In the genomic region with DNA sequence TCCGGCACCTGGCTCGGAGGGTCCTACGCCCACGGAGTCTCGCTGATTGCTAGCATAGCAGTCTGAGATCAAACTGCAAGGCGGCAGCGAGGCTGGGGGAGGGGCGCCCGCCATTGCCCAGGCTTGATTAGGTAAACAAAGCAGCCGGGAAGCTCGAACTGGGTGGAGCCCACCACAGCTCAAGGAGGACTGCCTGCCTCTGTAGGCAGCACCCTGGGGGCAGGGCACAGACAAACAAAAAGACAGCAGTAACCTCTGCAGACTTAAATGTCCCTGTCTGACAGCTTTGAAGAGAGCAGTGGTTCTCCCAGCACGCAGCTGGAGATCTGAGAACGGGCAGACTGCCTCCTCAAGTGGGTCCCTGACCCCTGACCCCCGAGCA, we compare ENCODE assay signal across 8 cellular contexts.
DNase-seq lines count a peak whose midpoint lies in the region; ATAC-seq, FAIRE-seq and TF ChIP-seq lines count a peak whose summit lies in the region.
"Not testable (repeated sequence)": the region's sequence is repeated elsewhere in the genome, so short reads cannot be mapped to it uniquely, and the experiment has no call there.

No MANE protein-coding gene starts in this region.

- FAIRE-seq in K562 (lab: Jason Lieb, UNC), result not testable (repeated sequence)

- H3K9me1 ChIP-seq in K562 (ENCODE audit: control insufficient read depth, insufficient read depth, low read length), result not testable (repeated sequence)

- peak in 1 of 5 donors; percentile 44 for DNase-seq in CD8-positive, alpha-beta memory T cell
- DNase-seq in activated CD4-positive, alpha-beta T cell treated with anti-CD3 and anti-CD28 coated beads, Interleukin-2, amount 10 ng/mL, durations not matched to agents 7 days and 5 days, result peak; percentile 38
- not testable (repeated sequence) for DNase-seq in K562 (ENCODE audit: extremely low read depth in 1 of 4, low spot score in 3 of 4); epithelial cell of proximal tubule (ENCODE audit: low read depth); nephron progenitor cell; thoracic aorta (ENCODE audit: low spot score)

- not testable (repeated sequence) for H3K79me2 ChIP-seq in K562 (ENCODE audit: control insufficient read depth, insufficient read depth, low read length)

- CTCF ChIA-PET in CD8-positive, alpha-beta memory T cell (lab: Charles Lee), result interaction anchor here (0.8 kb wide), 1 partner anchor 39 kb away, joined by 3 read pairs; no protein-coding TSS in a partner anchor
- CTCF ChIA-PET in activated CD4-positive, alpha-beta T cell treated with anti-CD3 and anti-CD28 coated beads, Interleukin-2, amount 10 ng/mL, durations not matched to agents 7 days and 5 days (lab: Charles Lee); K562 (lab: Yijun Ruan, JAX; ENCODE audit: low intra/inter-chr PET ratio): not testable (repeated sequence)

- H3K27me3 ChIP-seq in CD8-positive, alpha-beta memory T cell (ENCODE audit: insufficient read depth, low read length, poor library complexity, severe bottlenecking); K562 (ENCODE audit: control insufficient read depth in 2 of 2, insufficient read depth in 2 of 2, low read length in 2 of 2); iPS-20b (ENCODE audit: insufficient read depth, low read length); thoracic aorta (replicated peaks; ENCODE audit: insufficient read depth): not testable (repeated sequence)

- H3K27me3 Mint-ChIP-seq in CD8-positive, alpha-beta memory T cell; IgD-negative memory B cell; activated CD4-positive, alpha-beta T cell treated with anti-CD3 and anti-CD28 coated beads, Interleukin-2, amount 10 ng/mL, durations not matched to agents 7 days and 5 days; nephron progenitor cell (ENCODE audit: low read depth, poor library complexity): not testable (repeated sequence)

- H2AFZ ChIP-seq in K562 (ENCODE audit: low read depth, low read length), result 0 out of 2 replicates have a peak overlapping the region, but pooled peaks have one; percentile 68

- peak overlapping the region in 1 of 8 donors; percentile 47 for H3K27ac Mint-ChIP-seq in CD8-positive, alpha-beta memory T cell
- not testable (repeated sequence) for H3K27ac Mint-ChIP-seq in IgD-negative memory B cell, nephron progenitor cell
- peak overlapping the region; percentile 81 for H3K27ac Mint-ChIP-seq in activated CD4-positive, alpha-beta T cell treated with anti-CD3 and anti-CD28 coated beads, Interleukin-2, amount 10 ng/mL, durations not matched to agents 7 days and 5 days

- ATAC-seq in K562; thoracic aorta (ENCODE audit: insufficient number of reproducible peaks, low FRiP score, low read depth): not testable (repeated sequence)

- POLR2A ChIA-PET in CD8-positive, alpha-beta memory T cell (lab: Charles Lee); activated CD4-positive, alpha-beta T cell treated with anti-CD3 and anti-CD28 coated beads, Interleukin-2, amount 10 ng/mL, durations not matched to agents 7 days and 5 days (lab: Charles Lee); K562 (lab: Yijun Ruan, JAX): not testable (repeated sequence)

- TF ChIP-seq POLR2A in K562 (conservative IDR thresholded peaks at IDR 0.05), result not testable (repeated sequence)

- not testable (repeated sequence) for TF ChIP-seq CTCF in K562 (IDR thresholded peaks at IDR 0.05 in 2 of 3, conservative IDR thresholded peaks at IDR 0.05 in 1 of 3; ENCODE audit: insufficient read depth in 2 of 3, low read depth in 1 of 3, low read length in 3 of 3); epithelial cell of proximal tubule (conservative IDR thresholded peaks at IDR 0.05; ENCODE audit: low read depth, low read length); nephron progenitor cell (IDR thresholded peaks at IDR 0.05); thoracic aorta (IDR thresholded peaks at IDR 0.05)

- not testable (repeated sequence) for H3K36me3 ChIP-seq in CD8-positive, alpha-beta memory T cell (ENCODE audit: insufficient read depth, low read length); K562 (ENCODE audit: control insufficient read depth, insufficient read depth, low read length); iPS-20b (ENCODE audit: insufficient read depth, low read depth, low read length); thoracic aorta

- not testable (repeated sequence) for H3K9me3 Mint-ChIP-seq in CD8-positive, alpha-beta memory T cell; IgD-negative memory B cell; activated CD4-positive, alpha-beta T cell treated with anti-CD3 and anti-CD28 coated beads, Interleukin-2, amount 10 ng/mL, durations not matched to agents 7 days and 5 days
- H3K9me3 Mint-ChIP-seq in nephron progenitor cell, result peaks cover 15% of the 10 kb centered on the region

- H3K9me3 ChIP-seq in CD8-positive, alpha-beta memory T cell (ENCODE audit: low read length); K562 (replicated peaks; ENCODE audit: control insufficient read depth, insufficient read depth, low read depth, low read length); iPS-20b (ENCODE audit: insufficient read depth, low read depth, low read length); thoracic aorta: not testable (repeated sequence)

- H3K4me2 ChIP-seq in K562 (ENCODE audit: insufficient read depth, low read length), result not testable (repeated sequence)

- not testable (repeated sequence) for H3K4me1 Mint-ChIP-seq in CD8-positive, alpha-beta memory T cell; IgD-negative memory B cell; activated CD4-positive, alpha-beta T cell treated with anti-CD3 and anti-CD28 coated beads, Interleukin-2, amount 10 ng/mL, durations not matched to agents 7 days and 5 days; nephron progenitor cell

- H3K4me1 ChIP-seq in CD8-positive, alpha-beta memory T cell (ENCODE audit: insufficient read depth, low read length); K562 (replicated peaks in 1 of 2; ENCODE audit: control insufficient read depth in 2 of 2, insufficient read depth in 2 of 2, low read length in 2 of 2); iPS-20b (ENCODE audit: insufficient read depth, low read length); thoracic aorta (ENCODE audit: control insufficient read depth in 1 of 2, low read depth in 2 of 2): not testable (repeated sequence)

- not testable (repeated sequence) for H3K27ac ChIP-seq in CD8-positive, alpha-beta memory T cell (ENCODE audit: low read depth, low read length); K562 (ENCODE audit: extremely low read depth, low read depth, low read length); iPS-20b (ENCODE audit: low read length); thoracic aorta

- peak overlapping the region in 1 of 2 experiments; percentile 68; a peak in 1 of 4 replicates for H3K9ac ChIP-seq in K562 (ENCODE audit: insufficient read depth in 1 of 2, low read depth in 2 of 2, low read length in 2 of 2)
- H3K9ac ChIP-seq in iPS-20b (ENCODE audit: low read depth, low read length), result not testable (repeated sequence)

- intact Hi-C loops in K562 (cut with micrococcal nuclease), result loop anchor here (10.0 kb wide), 1 partner anchor 315 kb away; no protein-coding TSS in a partner anchor

- not testable (repeated sequence) for H3K36me3 Mint-ChIP-seq in CD8-positive, alpha-beta memory T cell; IgD-negative memory B cell; activated CD4-positive, alpha-beta T cell treated with anti-CD3 and anti-CD28 coated beads, Interleukin-2, amount 10 ng/mL, durations not matched to agents 7 days and 5 days (ENCODE audit: low read depth); nephron progenitor cell (ENCODE audit: low read depth)

- in situ Hi-C loops in K562 (cut with MboI), result loop anchor here (10.0 kb wide), 1 partner anchor 225 kb away; no protein-coding TSS in a partner anchor

- H4K20me1 ChIP-seq in K562 (replicated peaks; ENCODE audit: control insufficient read depth, insufficient read depth, low read length), result not testable (repeated sequence)

- not testable (repeated sequence) for BruUV-seq in K562 (replicated peaks; lab: Mats Ljungman, UMichigan)

- not testable (repeated sequence) for TF ChIP-seq EP300 in K562 (IDR thresholded peaks at IDR 0.05; ENCODE audit: low read length)

- WGBS in K562 (ENCODE audit: insufficient coverage, low coverage, missing lambda C conversion rate), result 0% methylated on average over 2 of the region's 14 CpGs

- not testable (repeated sequence) for H3K4me3 ChIP-seq in CD8-positive, alpha-beta memory T cell (ENCODE audit: low read length)
- H3K4me3 ChIP-seq in K562 (peak overlapping the region; percentile 24), epithelial cell of proximal tubule (ENCODE audit: low read depth, low read length) (peak overlapping the region; percentile 42), iPS-20b (ENCODE audit: low read length) (peak overlapping the region; percentile 52; the same call in 1 of the 2 replicates), thoracic aorta (peak overlapping the region; percentile 42)

- H3K4me3 Mint-ChIP-seq in CD8-positive, alpha-beta memory T cell, result peak overlapping the region; percentile 40 to 93 (median 79)
- H3K4me3 Mint-ChIP-seq in IgD-negative memory B cell, result peak overlapping the region in 3 of 4 donors; percentile 63 to 91 (median 80)
- peak overlapping the region; percentile 71 for H3K4me3 Mint-ChIP-seq in activated CD4-positive, alpha-beta T cell treated with anti-CD3 and anti-CD28 coated beads, Interleukin-2, amount 10 ng/mL, durations not matched to agents 7 days and 5 days
- peak overlapping the region; percentile 79 for H3K4me3 Mint-ChIP-seq in nephron progenitor cell

- TF ChIP-seq RAD21 in K562 (CRISPR knock-in tag; conservative IDR thresholded peaks at IDR 0.05 in 1 of 2, IDR thresholded peaks at IDR 0.05 in 1 of 2), result not testable (repeated sequence)

TF ChIP-seq in K562, 482 proteins besides CTCF, POLR2A, EP300 and RAD21:
- TF ChIP-seq EGR1 (conservative IDR thresholded peaks at IDR 0.05) (peak; percentile 20; the same call in 1 of the 2 replicates), ATF1 (tag; IDR thresholded peaks at IDR 0.05) (0 out of 2 replicates have a peak, but pooled peaks have one; percentile 5), NRF1 (conservative IDR thresholded peaks at IDR 0.05 in 1 of 2, IDR thresholded peaks at IDR 0.05 in 1 of 2) (0 out of 4 replicates have a peak, but pooled peaks of 1 of the 2 experiments have one; percentile 8)
- not testable (repeated sequence) for TF ChIP-seq ATF1 (CRISPR knock-in tag; IDR thresholded peaks at IDR 0.05)
